Comparison of ENCODE assay signal across 8 cellular contexts in genomic region chr7:133246558-133246957, GRCh38.
"Had no signal": no experiment of that assay in that cellular context is flagged by ENCODE, and none has a peak within 500 bp of the region (broad histone marks: within the 10 kb centered on the region; RNA-seq: fewer than 3 reads in every experiment).

No MANE protein-coding gene starts in this region.

- ATAC-seq: GM12878 had no signal

- H3K4me3 ChIP-seq: GM12878 had no signal

- DNase-seq: GDM1, GF-D8 had no signal

- FAIRE-seq: G401.6, GM12878, GM12891, GM12892, GM18507, GM19239 had no signal
